In the genomic region with DNA sequence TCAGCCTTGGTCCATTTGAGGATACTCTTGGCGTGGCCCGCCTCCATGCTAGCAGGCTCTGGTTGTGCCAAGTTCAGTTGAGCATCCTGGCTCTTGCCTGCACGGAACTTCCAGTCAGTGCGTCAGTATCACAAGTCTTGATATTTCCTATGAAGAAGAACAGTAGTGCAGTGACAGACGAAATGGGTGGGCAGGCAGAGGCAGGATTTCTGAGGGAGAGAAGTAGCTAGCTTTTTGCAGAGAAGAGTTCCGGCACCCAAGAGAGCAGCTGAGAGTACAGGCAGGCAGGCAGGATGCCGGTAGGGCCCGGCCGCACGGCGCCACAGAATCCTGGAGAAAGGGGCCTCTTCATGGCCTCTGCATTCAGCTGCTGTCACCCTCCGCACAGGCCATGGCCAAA, we compare ENCODE assay signal across 1 cellular context.
TF ChIP-seq lines count a peak whose summit lies in the region.

No MANE protein-coding gene starts in this region.

TF ChIP-seq in GM23338, 12 proteins besides CTCF, POLR2A, EP300 and RAD21 (continued from another document):
- TF ChIP-seq NANOG (IDR thresholded peaks at IDR 0.05; ENCODE audit: borderline replicate concordance), result no peak
- TF ChIP-seq, protein P1, sequence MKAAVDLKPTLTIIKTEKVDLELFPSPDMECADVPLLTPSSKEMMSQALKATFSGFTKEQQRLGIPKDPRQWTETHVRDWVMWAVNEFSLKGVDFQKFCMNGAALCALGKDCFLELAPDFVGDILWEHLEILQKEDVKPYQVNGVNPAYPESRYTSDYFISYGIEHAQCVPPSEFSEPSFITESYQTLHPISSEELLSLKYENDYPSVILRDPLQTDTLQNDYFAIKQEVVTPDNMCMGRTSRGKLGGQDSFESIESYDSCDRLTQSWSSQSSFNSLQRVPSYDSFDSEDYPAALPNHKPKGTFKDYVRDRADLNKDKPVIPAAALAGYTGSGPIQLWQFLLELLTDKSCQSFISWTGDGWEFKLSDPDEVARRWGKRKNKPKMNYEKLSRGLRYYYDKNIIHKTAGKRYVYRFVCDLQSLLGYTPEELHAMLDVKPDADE (IDR thresholded peaks at IDR 0.05), result no peak
- TF ChIP-seq EZH2phosphoT487 (IDR thresholded peaks at IDR 0.05; ENCODE audit: unreplicated experiment), result no peak
- TF ChIP-seq ZNF331 (CRISPR knock-in tag; IDR thresholded peaks at IDR 0.05; ENCODE audit: low read depth), result no peak
- TF ChIP-seq, protein P2, sequence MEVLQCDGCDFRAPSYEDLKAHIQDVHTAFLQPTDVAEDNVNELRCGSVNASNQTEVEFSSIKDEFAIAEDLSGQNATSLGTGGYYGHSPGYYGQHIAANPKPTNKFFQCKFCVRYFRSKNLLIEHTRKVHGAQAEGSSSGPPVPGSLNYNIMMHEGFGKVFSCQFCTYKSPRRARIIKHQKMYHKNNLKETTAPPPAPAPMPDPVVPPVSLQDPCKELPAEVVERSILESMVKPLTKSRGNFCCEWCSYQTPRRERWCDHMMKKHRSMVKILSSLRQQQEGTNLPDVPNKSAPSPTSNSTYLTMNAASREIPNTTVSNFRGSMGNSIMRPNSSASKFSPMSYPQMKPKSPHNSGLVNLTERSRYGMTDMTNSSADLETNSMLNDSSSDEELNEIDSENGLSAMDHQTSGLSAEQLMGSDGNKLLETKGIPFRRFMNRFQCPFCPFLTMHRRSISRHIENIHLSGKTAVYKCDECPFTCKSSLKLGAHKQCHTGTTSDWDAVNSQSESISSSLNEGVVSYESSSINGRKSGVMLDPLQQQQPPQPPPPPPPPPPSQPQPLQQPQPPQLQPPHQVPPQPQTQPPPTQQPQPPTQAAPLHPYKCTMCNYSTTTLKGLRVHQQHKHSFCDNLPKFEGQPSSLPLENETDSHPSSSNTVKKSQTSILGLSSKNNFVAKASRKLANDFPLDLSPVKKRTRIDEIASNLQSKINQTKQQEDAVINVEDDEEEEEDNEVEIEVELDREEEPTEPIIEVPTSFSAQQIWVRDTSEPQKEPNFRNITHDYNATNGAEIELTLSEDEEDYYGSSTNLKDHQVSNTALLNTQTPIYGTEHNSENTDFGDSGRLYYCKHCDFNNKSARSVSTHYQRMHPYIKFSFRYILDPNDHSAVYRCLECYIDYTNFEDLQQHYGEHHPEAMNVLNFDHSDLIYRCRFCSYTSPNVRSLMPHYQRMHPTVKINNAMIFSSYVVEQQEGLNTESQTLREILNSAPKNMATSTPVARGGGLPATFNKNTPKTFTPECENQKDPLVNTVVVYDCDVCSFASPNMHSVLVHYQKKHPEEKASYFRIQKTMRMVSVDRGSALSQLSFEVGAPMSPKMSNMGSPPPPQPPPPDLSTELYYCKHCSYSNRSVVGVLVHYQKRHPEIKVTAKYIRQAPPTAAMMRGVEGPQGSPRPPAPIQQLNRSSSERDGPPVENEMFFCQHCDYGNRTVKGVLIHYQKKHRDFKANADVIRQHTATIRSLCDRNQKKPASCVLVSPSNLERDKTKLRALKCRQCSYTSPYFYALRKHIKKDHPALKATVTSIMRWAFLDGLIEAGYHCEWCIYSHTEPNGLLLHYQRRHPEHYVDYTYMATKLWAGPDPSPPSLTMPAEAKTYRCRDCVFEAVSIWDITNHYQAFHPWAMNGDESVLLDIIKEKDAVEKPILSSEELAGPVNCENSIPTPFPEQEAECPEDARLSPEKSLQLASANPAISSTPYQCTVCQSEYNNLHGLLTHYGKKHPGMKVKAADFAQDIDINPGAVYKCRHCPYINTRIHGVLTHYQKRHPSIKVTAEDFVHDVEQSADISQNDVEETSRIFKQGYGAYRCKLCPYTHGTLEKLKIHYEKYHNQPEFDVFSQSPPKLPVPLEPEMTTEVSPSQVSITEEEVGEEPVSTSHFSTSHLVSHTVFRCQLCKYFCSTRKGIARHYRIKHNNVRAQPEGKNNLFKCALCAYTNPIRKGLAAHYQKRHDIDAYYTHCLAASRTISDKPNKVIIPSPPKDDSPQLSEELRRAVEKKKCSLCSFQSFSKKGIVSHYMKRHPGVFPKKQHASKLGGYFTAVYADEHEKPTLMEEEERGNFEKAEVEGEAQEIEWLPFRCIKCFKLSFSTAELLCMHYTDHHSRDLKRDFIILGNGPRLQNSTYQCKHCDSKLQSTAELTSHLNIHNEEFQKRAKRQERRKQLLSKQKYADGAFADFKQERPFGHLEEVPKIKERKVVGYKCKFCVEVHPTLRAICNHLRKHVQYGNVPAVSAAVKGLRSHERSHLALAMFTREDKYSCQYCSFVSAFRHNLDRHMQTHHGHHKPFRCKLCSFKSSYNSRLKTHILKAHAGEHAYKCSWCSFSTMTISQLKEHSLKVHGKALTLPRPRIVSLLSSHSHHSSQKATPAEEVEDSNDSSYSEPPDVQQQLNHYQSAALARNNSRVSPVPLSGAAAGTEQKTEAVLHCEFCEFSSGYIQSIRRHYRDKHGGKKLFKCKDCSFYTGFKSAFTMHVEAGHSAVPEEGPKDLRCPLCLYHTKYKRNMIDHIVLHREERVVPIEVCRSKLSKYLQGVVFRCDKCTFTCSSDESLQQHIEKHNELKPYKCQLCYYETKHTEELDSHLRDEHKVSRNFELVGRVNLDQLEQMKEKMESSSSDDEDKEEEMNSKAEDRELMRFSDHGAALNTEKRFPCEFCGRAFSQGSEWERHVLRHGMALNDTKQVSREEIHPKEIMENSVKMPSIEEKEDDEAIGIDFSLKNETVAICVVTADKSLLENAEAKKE (CRISPR knock-in tag; IDR thresholded peaks at IDR 0.05), result no peak
